In genomic region chr12:67268335-67268895, GRCh38 we compare ENCODE assay signal across 8 cellular contexts. TPM values are rescaled to one million over a fixed set of nuclear protein-coding genes. Genes with fewer than 3 reads are reported as not detected.
DNase-seq lines count a peak whose midpoint lies in the region; ATAC-seq and TF ChIP-seq lines count a peak whose summit lies in the region.

No MANE protein-coding gene starts in this region.

- H3K27ac ChIP-seq in OCI-LY1 (ENCODE audit: low read depth, low read length, poor library complexity, severe bottlenecking) (peak overlapping the region; percentile 88), mucosa of rectum (ENCODE audit: low read depth in 2 of 2, low read length in 2 of 2) (peak overlapping the region; percentile 98 to 99)

- H3K79me2 ChIP-seq in OCI-LY1 (ENCODE audit: insufficient read depth, low read length): peaks cover 38% of the 10 kb centered on the region

- H2AFZ ChIP-seq in OCI-LY1 (ENCODE audit: low read length): 0 out of 2 replicates have a peak overlapping the region, but pooled peaks have one; percentile 6

- peak overlapping the region; percentile 93 for H3K4me3 ChIP-seq in OCI-LY1 (ENCODE audit: low read depth, low read length, poor library complexity, severe bottlenecking)
- peak overlapping the region; percentile 95 for H3K4me3 ChIP-seq in epithelial cell of proximal tubule (ENCODE audit: low read depth, low read length)
- peak overlapping the region; percentile 75 to 76 for H3K4me3 ChIP-seq in mucosa of rectum (ENCODE audit: low read length in 2 of 2)

- H3K4me2 ChIP-seq in OCI-LY1 (ENCODE audit: low read length): peak overlapping the region; percentile 80

- H3K9me3 ChIP-seq in OCI-LY1 (ENCODE audit: low read length) (no peaks in the 10 kb centered on the region), mucosa of rectum (ENCODE audit: control insufficient read depth in 2 of 2, low read length in 2 of 2) (no peaks in the 10 kb centered on the region)

- ATAC-seq in GM19452 (IDR thresholded peaks at IDR 0.05; ENCODE audit: unreplicated experiment): peak; percentile 79

- no peak for TF ChIP-seq CTCF in OCI-LY1 (IDR thresholded peaks at IDR 0.05; ENCODE audit: low read length)
- no peak for TF ChIP-seq CTCF in epithelial cell of proximal tubule (conservative IDR thresholded peaks at IDR 0.05; ENCODE audit: low read depth, low read length)

- H3K9ac ChIP-seq in OCI-LY1 (ENCODE audit: low read length): peak overlapping the region; percentile 95
- H3K9ac ChIP-seq in mucosa of rectum (ENCODE audit: low read depth in 1 of 2, low read length in 2 of 2): peak overlapping the region; percentile 60 to 63

- peaks cover 12% of the 10 kb centered on the region for H3K36me3 ChIP-seq in OCI-LY1 (ENCODE audit: insufficient read depth, low read length)
- no peaks in the 10 kb centered on the region for H3K36me3 ChIP-seq in mucosa of rectum (ENCODE audit: control insufficient read depth in 2 of 2, insufficient read depth in 2 of 2, low read length in 2 of 2)

- H4K20me1 ChIP-seq in OCI-LY1 (ENCODE audit: insufficient read depth, low read length): no peaks in the 10 kb centered on the region

- H3F3A ChIP-seq in OCI-LY1 (ENCODE audit: insufficient read depth, low read length): no peaks in the 10 kb centered on the region

- H3K4me1 ChIP-seq in OCI-LY1 (ENCODE audit: insufficient read depth, low read length, severe bottlenecking): peaks cover 34% of the 10 kb centered on the region
- peaks cover 17 to 20% of the 10 kb centered on the region in 2 donors for H3K4me1 ChIP-seq in mucosa of rectum (ENCODE audit: control insufficient read depth in 2 of 2, insufficient read depth in 2 of 2, low read length in 2 of 2)

- peak; percentile 93 for DNase-seq in COLO829 (ENCODE audit: low spot score)
- peak; percentile 87 for DNase-seq in HK-2 (ENCODE audit: unreplicated experiment)
- DNase-seq in activated T-cell treated with anti-CD3 and anti-CD28 coated beads for 1 hour (ENCODE audit: low read depth): peak; percentile 68
- DNase-seq in epithelial cell of proximal tubule (ENCODE audit: low read depth): peak; percentile 98
- peak; percentile 66 to 71 for DNase-seq in stimulated activated CD8-positive, alpha-beta memory T cell treated with anti-CD3 and anti-CD28 coated beads, Interleukin-4, amount 100 ng/mL, for 4 hours (ENCODE audit: low read depth in 2 of 2, low spot score in 1 of 2)

- no peaks in the 10 kb centered on the region for H3K27me3 ChIP-seq in OCI-LY1 (ENCODE audit: insufficient read depth, low read length)
- no peaks in the 10 kb centered on the region for H3K27me3 ChIP-seq in mucosa of rectum (ENCODE audit: control insufficient read depth in 2 of 2, insufficient read depth in 2 of 2, low read length in 2 of 2)

- no peaks in the 10 kb centered on the region for H3K9me2 ChIP-seq in OCI-LY1 (ENCODE audit: low read depth, low read length)

RNA-seq across cellular contexts. Expression of gene CAND1, which starts 0.7 kb away (rescaled TPM):
- total RNA-seq in epithelial cell of proximal tubule: 60.5 and 63.5 TPM in 2 replicates

Comparison
In these comparisons a context has a peak if more than half of its experiments do, and no peak if none do; other contexts are left out.
1. Peak in every context shown above with its lines: DNase-seq, ATAC-seq, H3K4me3 ChIP-seq and H3K27ac ChIP-seq.